ENCODE assay signal across 1 cellular context in genomic region chr3:194324823-194325327, GRCh38.
TF ChIP-seq lines count a peak whose summit lies in the region.

No MANE protein-coding gene starts in this region.

TF ChIP-seq in HCT116, 20 proteins besides CTCF, POLR2A, EP300 and RAD21:
- TF ChIP-seq ATF3 (IDR thresholded peaks at IDR 0.05), result no peak
- no peak for TF ChIP-seq JUND (IDR thresholded peaks at IDR 0.05)
- TF ChIP-seq MAX (IDR thresholded peaks at IDR 0.05), result no peak
- TF ChIP-seq EGR1 (IDR thresholded peaks at IDR 0.05; ENCODE audit: low read depth), result no peak
- no peak for TF ChIP-seq SP1 (IDR thresholded peaks at IDR 0.05; ENCODE audit: low read depth)
- TF ChIP-seq ZBTB33 (IDR thresholded peaks at IDR 0.05; ENCODE audit: extremely low read depth, insufficient replicate concordance, low read length), result no peak
- no peak for TF ChIP-seq ZNF274 (IDR thresholded peaks at IDR 0.05; ENCODE audit: low read depth, low read length)
- no peak for TF ChIP-seq SIN3A (IDR thresholded peaks at IDR 0.05; ENCODE audit: low read depth)
- no peak for TF ChIP-seq FOSL1 (IDR thresholded peaks at IDR 0.05; ENCODE audit: low read depth)
- TF ChIP-seq POLR2AphosphoS5 (IDR thresholded peaks at IDR 0.05; ENCODE audit: low read depth, low read length), result no peak
